9 cellular contexts compared by ENCODE assay signal in genomic region chr16:89921131-89921698, GRCh38. TPM values are rescaled to one million over a fixed set of nuclear protein-coding genes. Genes with fewer than 3 reads are reported as not detected.
DNase-seq lines count a peak whose midpoint lies in the region; ATAC-seq and TF ChIP-seq lines count a peak whose summit lies in the region.
"Had no signal": no experiment of that assay in that cellular context is flagged by ENCODE, and none has a peak within 500 bp of the region (broad histone marks: within the 10 kb centered on the region; RNA-seq: fewer than 3 reads in every experiment).

No MANE protein-coding gene starts in this region.

- no peaks in the 10 kb centered on the region for H3K9me2 ChIP-seq in neural cell (ENCODE audit: insufficient read depth, low read length)

- H3K27ac ChIP-seq in CD8-positive, alpha-beta memory T cell (ENCODE audit: low read depth, low read length), result peak overlapping the region; percentile 57
- H3K27ac ChIP-seq in HUES64 (ENCODE audit: low read depth, low read length), result peak overlapping the region; percentile 26; the same call in 1 of the 2 replicates
- H3K27ac ChIP-seq in neural cell (ENCODE audit: low read length), result peak overlapping the region; percentile 99
- H3K27ac ChIP-seq: KMS-11 had no signal

- H3K79me2 ChIP-seq in neural cell (replicated peaks; ENCODE audit: insufficient read depth, low read length), result peaks cover 60% of the 10 kb centered on the region

- H3K4me3 Mint-ChIP-seq in CD8-positive, alpha-beta memory T cell, result peak overlapping the region in 2 of 7 donors; percentile 36 to 63

- no peak for DNase-seq in CD8-positive, alpha-beta memory T cell
- DNase-seq in choroid plexus epithelial cell (ENCODE audit: low read depth), result no peak
- DNase-seq in GM13976 (ENCODE audit: low spot score), result no peak
- DNase-seq in HCEC 1CT, result no peak
- no peak for DNase-seq in NCI-H2107 (lab: John Stamatoyannopoulos, UW)

- H3K4me3 ChIP-seq in CD8-positive, alpha-beta memory T cell (ENCODE audit: low read length), result no peak overlapping the region
- H3K4me3 ChIP-seq in HUES64 (ENCODE audit: low read length), result peak overlapping the region; percentile 73
- H3K4me3 ChIP-seq in choroid plexus epithelial cell (ENCODE audit: low read depth, low read length), result peak overlapping the region; percentile 76
- peak overlapping the region; percentile 93 for H3K4me3 ChIP-seq in neural cell (ENCODE audit: low read length)

- H3K9me3 ChIP-seq in CD8-positive, alpha-beta memory T cell (ENCODE audit: low read length), result no peaks in the 10 kb centered on the region
- H3K9me3 ChIP-seq in HUES64 (ENCODE audit: insufficient read depth, low read depth, low read length) (no peaks in the 10 kb centered on the region), neural cell (ENCODE audit: low read length) (no peaks in the 10 kb centered on the region)

- H3K4me1 ChIP-seq in CD8-positive, alpha-beta memory T cell (ENCODE audit: insufficient read depth, low read length), result peaks cover 60% of the 10 kb centered on the region
- H3K4me1 ChIP-seq in HUES64 (ENCODE audit: insufficient read depth, low read length), result peaks cover 20% of the 10 kb centered on the region; the same call in 1 of the 2 replicates

- in situ Hi-C loops in GM13976 (cut with MboI; ENCODE audit: low sequenced_read_pairs, unreplicated experiment), result no loop called here

- no peak overlapping the region for H2AFZ ChIP-seq in neural cell (ENCODE audit: low read depth, low read length)

- WGBS in HUES64, result 48% methylated on average over 14 of the region's 14 CpGs

- CTCF ChIA-PET in CD8-positive, alpha-beta memory T cell (lab: Charles Lee), result interaction anchor here (5.7 kb wide), 1 partner anchor 12 kb away, joined by 31 read pairs; no protein-coding TSS in a partner anchor

- H3K27me3 Mint-ChIP-seq in CD8-positive, alpha-beta memory T cell, result peaks cover 30 to 34% of the 10 kb centered on the region in 2 donors

- POLR2A ChIA-PET in CD8-positive, alpha-beta memory T cell (lab: Charles Lee), result no interaction called here

- ATAC-seq in HG03196 (IDR thresholded peaks at IDR 0.05; ENCODE audit: unreplicated experiment), result no peak

- peaks cover 27% of the 10 kb centered on the region for H3K27me3 ChIP-seq in CD8-positive, alpha-beta memory T cell (ENCODE audit: insufficient read depth, low read length, poor library complexity, severe bottlenecking)
- peaks cover 5% of the 10 kb centered on the region; the same call in 1 of the 2 replicates for H3K27me3 ChIP-seq in HUES64 (ENCODE audit: insufficient read depth, low read length)
- no peaks in the 10 kb centered on the region for H3K27me3 ChIP-seq in neural cell (ENCODE audit: insufficient read depth, low read depth, low read length)

- H3K36me3 ChIP-seq in CD8-positive, alpha-beta memory T cell (ENCODE audit: insufficient read depth, low read length), result no peaks in the 10 kb centered on the region
- H3K36me3 ChIP-seq in HUES64 (ENCODE audit: insufficient read depth, low read length), result no peaks in the 10 kb centered on the region
- no peaks in the 10 kb centered on the region for H3K36me3 ChIP-seq in neural cell (ENCODE audit: insufficient read depth, low read length)

- no peaks in the 10 kb centered on the region for H3K36me3 Mint-ChIP-seq in CD8-positive, alpha-beta memory T cell

- TF ChIP-seq RAD21 in neural cell (conservative IDR thresholded peaks at IDR 0.05), result no peak

- peak overlapping the region; percentile 94 for H3K4me2 ChIP-seq in neural cell (ENCODE audit: low read length)
- H3K4me2 ChIP-seq: KMS-11 had no signal

- H3K27ac Mint-ChIP-seq in CD8-positive, alpha-beta memory T cell, result no peak overlapping the region

- no peak for TF ChIP-seq CTCF in choroid plexus epithelial cell (conservative IDR thresholded peaks at IDR 0.05; ENCODE audit: low read depth, low read length)
- no peak for TF ChIP-seq CTCF in neural cell (IDR thresholded peaks at IDR 0.05; ENCODE audit: poor library complexity, severe bottlenecking)
- TF ChIP-seq CTCF in GM13976 (IDR thresholded peaks at IDR 0.05; ENCODE audit: borderline replicate concordance, control extremely low read depth, extremely low read depth, insufficient read depth, missing control alignments), result no peak

- peaks cover 15% of the 10 kb centered on the region for H4K20me1 ChIP-seq in neural cell (ENCODE audit: insufficient read depth)

- H3F3A ChIP-seq in neural cell (ENCODE audit: insufficient read depth, low read length, poor library complexity, severe bottlenecking), result peaks cover 5% of the 10 kb centered on the region

- no peak for TF ChIP-seq EP300 in neural cell (conservative IDR thresholded peaks at IDR 0.05; ENCODE audit: poor library complexity, severe bottlenecking)

- peak overlapping the region; percentile 79 for H3K9ac ChIP-seq in HUES64 (ENCODE audit: low read depth, low read length)
- H3K9ac ChIP-seq in neural cell (ENCODE audit: low read length), result peak overlapping the region; percentile 100
- H3K9ac ChIP-seq: KMS-11 had no signal

- H3K9me3 Mint-ChIP-seq in CD8-positive, alpha-beta memory T cell, result peaks cover 0 to 4% (median 0%) of the 10 kb centered on the region in 5 donors

- peaks cover 32 to 66% (median 35%) of the 10 kb centered on the region in 3 donors for H3K4me1 Mint-ChIP-seq in CD8-positive, alpha-beta memory T cell

TF ChIP-seq in neural cell, 6 proteins besides CTCF, POLR2A, EP300 and RAD21:
- TF ChIP-seq REST (IDR thresholded peaks at IDR 0.05; ENCODE audit: borderline replicate concordance), result no peak
- no peak for TF ChIP-seq SMC3 (conservative IDR thresholded peaks at IDR 0.05; ENCODE audit: poor library complexity)
- no peak for TF ChIP-seq POLR2AphosphoS5 (IDR thresholded peaks at IDR 0.05)
- TF ChIP-seq MXI1 (conservative IDR thresholded peaks at IDR 0.05; ENCODE audit: poor library complexity, severe bottlenecking), result no peak
- no peak for TF ChIP-seq EZH2 (IDR thresholded peaks at IDR 0.05; ENCODE audit: borderline replicate concordance, insufficient read depth, low read length, poor library complexity, severe bottlenecking)
- no peak for TF ChIP-seq TAF1 (IDR thresholded peaks at IDR 0.05; ENCODE audit: low read depth)

RNA-seq across cellular contexts. Expression of gene TUBB3, which starts 1.9 kb away (rescaled TPM):
- under 1 TPM; 0.31 to 0.38 TPM for total RNA-seq in CD8-positive, alpha-beta memory T cell
- polyA plus RNA-seq in CD8-positive, alpha-beta memory T cell, result not detected
- polyA plus RNA-seq in HUES64 (2013, experiment 1 of 2), result 149 TPM
- 134 TPM for polyA plus RNA-seq in HUES64 (2013, experiment 2 of 2)
- polyA plus RNA-seq in neural cell, result 2,442 and 2,885 TPM in 2 replicates
- 1,854 and 2,133 TPM in 2 replicates for polyA minus RNA-seq in neural cell

RNA-seq across cellular contexts. Expression of gene MC1R, which starts 2.6 kb away (rescaled TPM):
- 1 to 10 TPM; 1.9 to 2.6 TPM for total RNA-seq in CD8-positive, alpha-beta memory T cell
- 0.86 TPM for polyA plus RNA-seq in CD8-positive, alpha-beta memory T cell
- polyA plus RNA-seq in HUES64 (2013, experiment 1 of 2), result 1.3 TPM
- polyA plus RNA-seq in HUES64 (2013, experiment 2 of 2), result 1.6 TPM
- 21.3 and 27.6 TPM in 2 replicates for polyA plus RNA-seq in neural cell
- polyA minus RNA-seq in neural cell, result 9.3 and 10.3 TPM in 2 replicates

RNA-seq across cellular contexts. Expression of gene DEF8, which starts 27.3 kb away (rescaled TPM):
- 10 to 100 TPM; 41.1 to 44.9 TPM for total RNA-seq in CD8-positive, alpha-beta memory T cell
- polyA plus RNA-seq in CD8-positive, alpha-beta memory T cell, result 28.4 TPM
- 39.1 TPM for polyA plus RNA-seq in HUES64 (2013, experiment 1 of 2)
- 38.0 TPM for polyA plus RNA-seq in HUES64 (2013, experiment 2 of 2)
- 212 and 213 TPM in 2 replicates for polyA plus RNA-seq in neural cell
- 103 and 113 TPM in 2 replicates for polyA minus RNA-seq in neural cell

RNA-seq across cellular contexts. Expression of gene TCF25, which starts 47.8 kb away (rescaled TPM):
- 100 to 1,000 TPM; 154 to 155 TPM for total RNA-seq in CD8-positive, alpha-beta memory T cell
- 121 TPM for polyA plus RNA-seq in CD8-positive, alpha-beta memory T cell
- polyA plus RNA-seq in HUES64 (2013, experiment 1 of 2), result 77.0 TPM
- polyA plus RNA-seq in HUES64 (2013, experiment 2 of 2), result 77.0 TPM
- polyA plus RNA-seq in neural cell, result 200 and 240 TPM in 2 replicates
- polyA minus RNA-seq in neural cell, result 172 and 202 TPM in 2 replicates

Comparison
In these comparisons a context has a peak if more than half of its experiments do, and no peak if none do; other contexts are left out.
1. H3K27ac ChIP-seq: peak in every context shown above with its lines; median percentile 99 in neural cell; 57 in CD8-positive, alpha-beta memory T cell; 26 in HUES64.
2. RNA of gene TUBB3, which starts 1.9 kb away (polyA plus RNA-seq): 2,442 to 2,885 TPM in neural cell; not detected in CD8-positive, alpha-beta memory T cell (single experiment); every median in the first group is over 1,000 times any median in the second.
3. RNA of gene MC1R, which starts 2.6 kb away (polyA plus RNA-seq): 21.3 to 27.6 TPM in neural cell; 0.86 TPM in CD8-positive, alpha-beta memory T cell (single experiment); every median in the first group is over 10 times any median in the second.